ENCODE assay signal across 8 cellular contexts in genomic region chrX:139204576-139204902, GRCh38.
DNase-seq lines count a peak whose midpoint lies in the region; ATAC-seq, FAIRE-seq and TF ChIP-seq lines count a peak whose summit lies in the region.
"Had no signal": no experiment of that assay in that cellular context is flagged by ENCODE, and none has a peak within 500 bp of the region (broad histone marks: within the 10 kb centered on the region; RNA-seq: fewer than 3 reads in every experiment).

No MANE protein-coding gene starts in this region.

- 0 to 29% (median 5%) methylated on average over 18 of the region's 18 CpGs for WGBS in spleen, 5 donors

- H3K9ac ChIP-seq in keratinocyte (ENCODE audit: control insufficient read depth, extremely low read depth, insufficient read depth, low read length) = no peak overlapping the region

- H3K27ac ChIP-seq in HEK293 (ENCODE audit: extremely low read depth, low read depth, low read length) (peak overlapping the region; percentile 65; the same call in 1 of the 2 replicates), keratinocyte (ENCODE audit: control insufficient read depth, insufficient read depth, low read length) (no peak overlapping the region), spleen (peak overlapping the region in 4 of 8 donors; percentile 32 to 71 (median 50))
- no peak overlapping the region for H3K27ac ChIP-seq in CD8-positive, alpha-beta memory T cell (ENCODE audit: low read depth, low read length)

- H3K4me3 ChIP-seq in HEK293 (ENCODE audit: low read depth, low read length) = peak overlapping the region; percentile 50
- H3K4me3 ChIP-seq in keratinocyte (ENCODE audit: control insufficient read depth in 2 of 3, extremely low read depth in 1 of 3, insufficient read depth in 2 of 3, low read depth in 1 of 3, low read length in 3 of 3) = peak overlapping the region; percentile 20 to 51 (median 22)
- peak overlapping the region in 7 of 8 donors; percentile 23 to 66 (median 39) for H3K4me3 ChIP-seq in spleen
- no peak overlapping the region for H3K4me3 ChIP-seq in CD8-positive, alpha-beta memory T cell (ENCODE audit: low read length)

- CTCF ChIA-PET in HEK293 (lab: Yijun Ruan, JAX) = no interaction called here
- CTCF ChIA-PET in CD8-positive, alpha-beta memory T cell (lab: Charles Lee) = no interaction called here

- H3K27me3 ChIP-seq in keratinocyte (ENCODE audit: control insufficient read depth, extremely low read depth, insufficient read depth, low read length) = peaks cover 33% of the 10 kb centered on the region
- H3K27me3 ChIP-seq in spleen (replicated peaks in 1 of 7) = peaks cover 0 to 55% (median 33%) of the 10 kb centered on the region in 7 donors
- H3K27me3 ChIP-seq in CD8-positive, alpha-beta memory T cell (ENCODE audit: insufficient read depth, low read length, poor library complexity, severe bottlenecking) = no peaks in the 10 kb centered on the region

- H3K9me3 Mint-ChIP-seq in activated naive CD8-positive, alpha-beta T cell treated with anti-CD3 and anti-CD28 coated beads for 36 hours = no peaks in the 10 kb centered on the region
- peaks cover 0 to 2% (median 0%) of the 10 kb centered on the region in 5 donors for H3K9me3 Mint-ChIP-seq in CD8-positive, alpha-beta memory T cell

- H3K4me2 ChIP-seq in keratinocyte (ENCODE audit: control insufficient read depth, extremely low read depth, insufficient read depth, low read depth, low read length) = peak overlapping the region; percentile 41

- no peaks in the 10 kb centered on the region for H3K9me3 ChIP-seq in HEK293 (ENCODE audit: control insufficient read depth, insufficient read depth, low read depth, low read length)
- no peaks in the 10 kb centered on the region for H3K9me3 ChIP-seq in keratinocyte (ENCODE audit: control insufficient read depth, low read depth, low read length)
- no peaks in the 10 kb centered on the region for H3K9me3 ChIP-seq in spleen
- H3K9me3 ChIP-seq in CD8-positive, alpha-beta memory T cell (ENCODE audit: low read length) = no peaks in the 10 kb centered on the region

- no peaks in the 10 kb centered on the region for H3K36me3 Mint-ChIP-seq in activated naive CD8-positive, alpha-beta T cell treated with anti-CD3 and anti-CD28 coated beads for 36 hours
- H3K36me3 Mint-ChIP-seq in CD8-positive, alpha-beta memory T cell = no peaks in the 10 kb centered on the region

- H2AFZ ChIP-seq in keratinocyte (ENCODE audit: control insufficient read depth, low read length) = no peak overlapping the region

- DNase-seq in activated naive CD8-positive, alpha-beta T cell treated with anti-CD3 and anti-CD28 coated beads for 36 hours = no peak
- DNase-seq in keratinocyte (ENCODE audit: low read depth, low spot score) = no peak
- DNase-seq in spleen = no peak
- DNase-seq in CD8-positive, alpha-beta memory T cell = no peak
- DNase-seq: NCI-H2029 treated with DMSO at 0.1 percent for 48 hours had no signal

- H3K27ac Mint-ChIP-seq in activated naive CD8-positive, alpha-beta T cell treated with anti-CD3 and anti-CD28 coated beads for 36 hours = no peak overlapping the region
- no peak overlapping the region for H3K27ac Mint-ChIP-seq in CD8-positive, alpha-beta memory T cell

- no peak for TF ChIP-seq CTCF in HEK293 (tag by site-specific recombination; IDR thresholded peaks at IDR 0.05)
- TF ChIP-seq CTCF in keratinocyte (optimal IDR thresholded peaks at IDR 0.05 in 1 of 3, IDR thresholded peaks at IDR 0.05 in 1 of 3, conservative IDR thresholded peaks at IDR 0.05 in 1 of 3; ENCODE audit: extremely low read depth in 1 of 3, insufficient read depth in 2 of 3, low read length in 3 of 3) = no peak
- TF ChIP-seq CTCF in spleen (IDR thresholded peaks at IDR 0.05 in 8 of 11, conservative IDR thresholded peaks at IDR 0.05 in 3 of 11) = no peak

- dilution Hi-C loops in keratinocyte (cut with MboI; ENCODE audit: extremely low pct_ligation_motif_present, low sequenced_read_pairs) = no loop called here

- no peaks in the 10 kb centered on the region for H3K4me1 Mint-ChIP-seq in activated naive CD8-positive, alpha-beta T cell treated with anti-CD3 and anti-CD28 coated beads for 36 hours
- peaks cover 0 to 3% (median 2%) of the 10 kb centered on the region in 3 donors for H3K4me1 Mint-ChIP-seq in CD8-positive, alpha-beta memory T cell

- no peak for TF ChIP-seq POLR2A in spleen (IDR thresholded peaks at IDR 0.05)

- ATAC-seq in GM19023 (IDR thresholded peaks at IDR 0.05; ENCODE audit: unreplicated experiment) (no peak), GM21717 (IDR thresholded peaks at IDR 0.05; ENCODE audit: unreplicated experiment) (no peak)

- no peaks in the 10 kb centered on the region for H3K79me2 ChIP-seq in keratinocyte (ENCODE audit: control insufficient read depth, insufficient read depth, low read length)

- H3K9me1 ChIP-seq in keratinocyte (ENCODE audit: control insufficient read depth, extremely low read depth, insufficient read depth, low read length) = no peaks in the 10 kb centered on the region

- POLR2A ChIA-PET in HEK293 (lab: Yijun Ruan, JAX) = interaction anchor here (1.2 to 1.9 kb wide), 4 partner anchors 9 to 78 kb away, joined by 3 to 4 read pairs (median 4); no protein-coding TSS in a partner anchor
- POLR2A ChIA-PET in CD8-positive, alpha-beta memory T cell (lab: Charles Lee) = no interaction called here

- H3K4me1 ChIP-seq in HEK293 (ENCODE audit: control insufficient read depth, insufficient read depth, low read length) (peaks cover 15% of the 10 kb centered on the region), keratinocyte (ENCODE audit: control insufficient read depth, extremely low read depth, insufficient read depth, low read length) (no peaks in the 10 kb centered on the region), spleen (peaks cover 0 to 28% (median 11%) of the 10 kb centered on the region in 6 donors)
- H3K4me1 ChIP-seq in CD8-positive, alpha-beta memory T cell (ENCODE audit: insufficient read depth, low read length) = no peaks in the 10 kb centered on the region

- peak overlapping the region; percentile 59 for H3K4me3 Mint-ChIP-seq in activated naive CD8-positive, alpha-beta T cell treated with anti-CD3 and anti-CD28 coated beads for 36 hours
- H3K4me3 Mint-ChIP-seq in CD8-positive, alpha-beta memory T cell = peak overlapping the region in 1 of 7 donors; percentile 29

- intact Hi-C loops in spleen (cut with DNase I; ENCODE audit: low total_unique reads) = no loop called here

- FAIRE-seq in keratinocyte (lab: Jason Lieb, UNC) = no peak

- H3K36me3 ChIP-seq in HEK293 (ENCODE audit: control insufficient read depth in 2 of 2, insufficient read depth in 1 of 2, low read length in 2 of 2) (no peaks in the 10 kb centered on the region), keratinocyte (ENCODE audit: control insufficient read depth in 2 of 2, extremely low read depth in 1 of 2, insufficient read depth in 2 of 2, low read length in 2 of 2) (no peaks in the 10 kb centered on the region), spleen (no peaks in the 10 kb centered on the region)
- no peaks in the 10 kb centered on the region for H3K36me3 ChIP-seq in CD8-positive, alpha-beta memory T cell (ENCODE audit: insufficient read depth, low read length)

- peaks cover 49% of the 10 kb centered on the region for H3K27me3 Mint-ChIP-seq in activated naive CD8-positive, alpha-beta T cell treated with anti-CD3 and anti-CD28 coated beads for 36 hours
- peaks cover 32 to 33% of the 10 kb centered on the region in 2 donors for H3K27me3 Mint-ChIP-seq in CD8-positive, alpha-beta memory T cell

- H4K20me1 ChIP-seq in keratinocyte (ENCODE audit: control insufficient read depth, extremely low read depth, insufficient read depth, low read length) = no peaks in the 10 kb centered on the region

TF ChIP-seq in HEK293, 187 proteins besides CTCF, POLR2A, EP300 and RAD21:
- no peak for TF ChIP-seq ZNF132 (tag by site-specific recombination; IDR thresholded peaks at IDR 0.05; ENCODE audit: borderline replicate concordance)
- TF ChIP-seq ZNF792 (tag by site-specific recombination; IDR thresholded peaks at IDR 0.05) = no peak
- TF ChIP-seq ZFP3 (tag by site-specific recombination; IDR thresholded peaks at IDR 0.05; ENCODE audit: low read depth) = no peak
- no peak for TF ChIP-seq ZNF133 (tag by site-specific recombination; IDR thresholded peaks at IDR 0.05)
